In genomic region chr9:124781967-124782660, GRCh38 we compare ENCODE assay signal across 20 cellular contexts. TPM values are rescaled to one million over a fixed set of nuclear protein-coding genes. Genes with fewer than 3 reads are reported as not detected.
DNase-seq lines count a peak whose midpoint lies in the region; ATAC-seq, FAIRE-seq and TF ChIP-seq lines count a peak whose summit lies in the region.
"Had no signal": no experiment of that assay in that cellular context is flagged by ENCODE, and none has a peak within 500 bp of the region (broad histone marks: within the 10 kb centered on the region; RNA-seq: fewer than 3 reads in every experiment).

No MANE protein-coding gene starts in this region.

- no peak for FAIRE-seq in K562 (lab: Jason Lieb, UNC)
- FAIRE-seq: kidney had no signal

- H3K9me3 Mint-ChIP-seq in activated CD4-positive, alpha-beta memory T cell treated with anti-CD3 and anti-CD28 coated beads, Interleukin-2, amount 10 ng/mL, durations not matched to agents 7 days and 5 days, result no peaks in the 10 kb centered on the region
- no peaks in the 10 kb centered on the region for H3K9me3 Mint-ChIP-seq in activated CD4-positive, alpha-beta memory T cell treated with anti-CD3 and anti-CD28 coated beads for 36 hours
- no peaks in the 10 kb centered on the region for H3K9me3 Mint-ChIP-seq in mesothelial cell of epicardium
- H3K9me3 Mint-ChIP-seq: activated CD8-positive, alpha-beta T cell treated with anti-CD3 and anti-CD28 coated beads for 36 hours; central memory CD8-positive, alpha-beta T cell had no signal

- ATAC-seq in K562, result no peak
- ATAC-seq: activated CD8-positive, alpha-beta T cell treated with anti-CD3 and anti-CD28 coated beads for 36 hours had no signal

- no peak for TF ChIP-seq RAD21 in K562 (CRISPR knock-in tag; conservative IDR thresholded peaks at IDR 0.05 in 1 of 2, IDR thresholded peaks at IDR 0.05 in 1 of 2)

- WGBS in K562 (ENCODE audit: insufficient coverage, low coverage, missing lambda C conversion rate), result 49% methylated on average over 3 of the region's 3 CpGs
- WGBS in tibial nerve, 2 donors, result 56 to 71% methylated on average over 3 of the region's 3 CpGs

- H3K36me3 ChIP-seq in K562 (ENCODE audit: control insufficient read depth, insufficient read depth, low read length) (no peaks in the 10 kb centered on the region), tibial nerve (peaks cover 0 to 3% (median 0%) of the 10 kb centered on the region in 3 donors), BE2C (no peaks in the 10 kb centered on the region)
- H3K36me3 ChIP-seq: right lobe of liver had no signal

- in situ Hi-C loops in K562 (cut with MboI), result no loop called here

- H3K9me3 ChIP-seq in K562 (replicated peaks; ENCODE audit: control insufficient read depth, insufficient read depth, low read depth, low read length), result no peaks in the 10 kb centered on the region
- no peaks in the 10 kb centered on the region for H3K9me3 ChIP-seq in tibial nerve
- no peaks in the 10 kb centered on the region for H3K9me3 ChIP-seq in BE2C
- H3K9me3 ChIP-seq: right lobe of liver had no signal

- no peak for TF ChIP-seq POLR2A in K562 (conservative IDR thresholded peaks at IDR 0.05)
- no peak for TF ChIP-seq POLR2A in tibial nerve (IDR thresholded peaks at IDR 0.05)

- no peak overlapping the region for H3K4me3 Mint-ChIP-seq in activated CD4-positive, alpha-beta memory T cell treated with anti-CD3 and anti-CD28 coated beads, Interleukin-2, amount 10 ng/mL, durations not matched to agents 7 days and 5 days
- no peak overlapping the region for H3K4me3 Mint-ChIP-seq in activated CD4-positive, alpha-beta memory T cell treated with anti-CD3 and anti-CD28 coated beads for 36 hours
- no peak overlapping the region for H3K4me3 Mint-ChIP-seq in mesothelial cell of epicardium
- H3K4me3 Mint-ChIP-seq: activated CD8-positive, alpha-beta T cell treated with anti-CD3 and anti-CD28 coated beads for 36 hours; central memory CD8-positive, alpha-beta T cell had no signal

- no peaks in the 10 kb centered on the region for H3K9me1 ChIP-seq in K562 (ENCODE audit: control insufficient read depth, insufficient read depth, low read length)

- CTCF ChIA-PET in activated CD4-positive, alpha-beta memory T cell treated with anti-CD3 and anti-CD28 coated beads, Interleukin-2, amount 10 ng/mL, durations not matched to agents 7 days and 5 days (lab: Charles Lee), result interaction anchor here (1.2 to 2.2 kb wide), 2 partner anchors 11 to 71 kb away, joined by 3 to 6 read pairs; partner anchors contain the start of genes NR6A1 and WDR38
- CTCF ChIA-PET in activated CD4-positive, alpha-beta memory T cell treated with anti-CD3 and anti-CD28 coated beads for 36 hours (lab: Charles Lee), result interaction anchor here (1.2 to 15.7 kb wide), 2 partner anchors 11 to 69 kb away, joined by 5 to 530 read pairs; partner anchors contain the start of genes NR6A1 and WDR38
- CTCF ChIA-PET in K562 (lab: Yijun Ruan, JAX; ENCODE audit: low intra/inter-chr PET ratio), result no interaction called here

- H3K4me3 ChIP-seq in K562 (no peak overlapping the region), tibial nerve (no peak overlapping the region), BE2C (ENCODE audit: low read depth, low read length) (no peak overlapping the region)
- H3K4me3 ChIP-seq: right lobe of liver had no signal

- no peak overlapping the region; a peak in 1 of 4 replicates for H3K9ac ChIP-seq in K562 (ENCODE audit: insufficient read depth in 1 of 2, low read depth in 2 of 2, low read length in 2 of 2)

- POLR2A ChIA-PET in activated CD4-positive, alpha-beta memory T cell treated with anti-CD3 and anti-CD28 coated beads, Interleukin-2, amount 10 ng/mL, durations not matched to agents 7 days and 5 days (lab: Charles Lee), result interaction anchor here (1.0 kb wide), 1 partner anchor 80 kb away, joined by 3 read pairs; no protein-coding TSS in a partner anchor
- POLR2A ChIA-PET in activated CD4-positive, alpha-beta memory T cell treated with anti-CD3 and anti-CD28 coated beads for 36 hours (lab: Charles Lee), result no interaction called here
- POLR2A ChIA-PET in K562 (lab: Yijun Ruan, JAX), result interaction anchor here (0.6 to 2.0 kb wide), 5 partner anchors 13 to 80 kb away, joined by 3 to 7 read pairs (median 3); partner anchors contain the start of genes ARPC5L and RPL35

- no peak for TF ChIP-seq EP300 in K562 (IDR thresholded peaks at IDR 0.05; ENCODE audit: low read length)
- TF ChIP-seq EP300 in tibial nerve (IDR thresholded peaks at IDR 0.05), result no peak

- H3K4me1 ChIP-seq in K562 (replicated peaks in 1 of 2; ENCODE audit: control insufficient read depth in 2 of 2, insufficient read depth in 2 of 2, low read length in 2 of 2), result peaks cover 0 to 18% of the 10 kb centered on the region in 2 experiments; a peak in 3 of 5 replicates
- H3K4me1 ChIP-seq in tibial nerve, result peaks cover 5 to 73% (median 24%) of the 10 kb centered on the region in 4 donors
- H3K4me1 ChIP-seq in BE2C, result no peaks in the 10 kb centered on the region

- intact Hi-C loops in activated CD4-positive, alpha-beta memory T cell treated with anti-CD3 and anti-CD28 coated beads for 36 hours (cut with micrococcal nuclease), result no loop called here
- intact Hi-C loops in K562 (cut with micrococcal nuclease), result no loop called here

- H3K36me3 Mint-ChIP-seq in activated CD4-positive, alpha-beta memory T cell treated with anti-CD3 and anti-CD28 coated beads, Interleukin-2, amount 10 ng/mL, durations not matched to agents 7 days and 5 days (ENCODE audit: low read depth), result no peaks in the 10 kb centered on the region
- H3K36me3 Mint-ChIP-seq in activated CD4-positive, alpha-beta memory T cell treated with anti-CD3 and anti-CD28 coated beads for 36 hours, result no peaks in the 10 kb centered on the region
- H3K36me3 Mint-ChIP-seq in mesothelial cell of epicardium, result no peaks in the 10 kb centered on the region

- no peak overlapping the region for H3K27ac Mint-ChIP-seq in activated CD4-positive, alpha-beta memory T cell treated with anti-CD3 and anti-CD28 coated beads, Interleukin-2, amount 10 ng/mL, durations not matched to agents 7 days and 5 days
- no peak overlapping the region for H3K27ac Mint-ChIP-seq in activated CD4-positive, alpha-beta memory T cell treated with anti-CD3 and anti-CD28 coated beads for 36 hours
- H3K27ac Mint-ChIP-seq in mesothelial cell of epicardium, result peak overlapping the region; percentile 59
- H3K27ac Mint-ChIP-seq: activated CD8-positive, alpha-beta T cell treated with anti-CD3 and anti-CD28 coated beads for 36 hours had no signal

- no TSS peak for BruUV-seq in K562 (replicated peaks; lab: Mats Ljungman, UMichigan)

- H3K4me2 ChIP-seq in K562 (ENCODE audit: insufficient read depth, low read length), result no peak overlapping the region

- H3K27me3 ChIP-seq in K562 (ENCODE audit: control insufficient read depth in 2 of 2, insufficient read depth in 2 of 2, low read length in 2 of 2) (no peaks in the 10 kb centered on the region), tibial nerve (no peaks in the 10 kb centered on the region), BE2C (peaks cover 8% of the 10 kb centered on the region)
- H3K27me3 ChIP-seq: right lobe of liver had no signal

- no peaks in the 10 kb centered on the region for H3K79me2 ChIP-seq in K562 (ENCODE audit: control insufficient read depth, insufficient read depth, low read length)

- H3K27ac ChIP-seq in K562 (ENCODE audit: extremely low read depth, low read depth, low read length), result no peak overlapping the region
- H3K27ac ChIP-seq in tibial nerve, result peak overlapping the region in 3 of 4 donors; percentile 11 to 90 (median 87)
- H3K27ac ChIP-seq: 22Rv1, right lobe of liver had no signal

- H4K20me1 ChIP-seq in K562 (replicated peaks; ENCODE audit: control insufficient read depth, insufficient read depth, low read length), result no peaks in the 10 kb centered on the region

- peaks cover 14% of the 10 kb centered on the region for H3K27me3 Mint-ChIP-seq in activated CD4-positive, alpha-beta memory T cell treated with anti-CD3 and anti-CD28 coated beads, Interleukin-2, amount 10 ng/mL, durations not matched to agents 7 days and 5 days
- peaks cover 5% of the 10 kb centered on the region for H3K27me3 Mint-ChIP-seq in activated CD4-positive, alpha-beta memory T cell treated with anti-CD3 and anti-CD28 coated beads for 36 hours
- H3K27me3 Mint-ChIP-seq in mesothelial cell of epicardium (ENCODE audit: low read depth), result no peaks in the 10 kb centered on the region
- H3K27me3 Mint-ChIP-seq: central memory CD8-positive, alpha-beta T cell had no signal

- no peak overlapping the region for H2AFZ ChIP-seq in K562 (ENCODE audit: low read depth, low read length)

- TF ChIP-seq CTCF in K562 (IDR thresholded peaks at IDR 0.05 in 2 of 3, conservative IDR thresholded peaks at IDR 0.05 in 1 of 3; ENCODE audit: insufficient read depth in 2 of 3, low read depth in 1 of 3, low read length in 3 of 3) (no peak), mesothelial cell of epicardium (IDR thresholded peaks at IDR 0.05; ENCODE audit: unreplicated experiment) (no peak), tibial nerve (IDR thresholded peaks at IDR 0.05) (no peak), BE2C (IDR thresholded peaks at IDR 0.05; ENCODE audit: low read depth, low read length) (no peak)

- no peaks in the 10 kb centered on the region for H3K4me1 Mint-ChIP-seq in activated CD4-positive, alpha-beta memory T cell treated with anti-CD3 and anti-CD28 coated beads, Interleukin-2, amount 10 ng/mL, durations not matched to agents 7 days and 5 days
- no peaks in the 10 kb centered on the region for H3K4me1 Mint-ChIP-seq in activated CD4-positive, alpha-beta memory T cell treated with anti-CD3 and anti-CD28 coated beads for 36 hours (ENCODE audit: low read depth)
- H3K4me1 Mint-ChIP-seq in mesothelial cell of epicardium, result peaks cover 28% of the 10 kb centered on the region
- H3K4me1 Mint-ChIP-seq: central memory CD8-positive, alpha-beta T cell had no signal

- peak; percentile 12 for DNase-seq in activated CD4-positive, alpha-beta memory T cell treated with anti-CD3 and anti-CD28 coated beads, Interleukin-2, amount 10 ng/mL, durations not matched to agents 7 days and 5 days
- DNase-seq in activated CD4-positive, alpha-beta memory T cell treated with anti-CD3 and anti-CD28 coated beads for 36 hours, result no peak
- DNase-seq in K562 (ENCODE audit: extremely low read depth in 1 of 4, low spot score in 3 of 4) (no peak), mesothelial cell of epicardium (ENCODE audit: low spot score in 2 of 2, unreplicated experiment in 2 of 2) (peak in 1 of 2 experiments; percentile 34), tibial nerve (ENCODE audit: low spot score in 2 of 2) (no peak), NCI-H1048 (lab: John Stamatoyannopoulos, UW) (no peak), BE2C (no peak)
- no peak for DNase-seq in activated CD4-positive, alpha-beta T cell treated with anti-CD3 and anti-CD28 coated beads, Interleukin-2, amount 50 U/mL, for 4 hours
- DNase-seq: activated CD8-positive, alpha-beta T cell treated with anti-CD3 and anti-CD28 coated beads for 36 hours; activated effector memory CD4-positive, alpha-beta T cell treated with Interleukin-2 at 50 U/mL for 16 hours; amygdala; effector memory CD4-positive, alpha-beta T cell; hippocampal formation; kidney; NCI-H2171; NCI-H774; stimulated activated CD4-positive, alpha-beta T cell treated with anti-CD3 and anti-CD28 coated beads, Interleukin-1b, Interleukin-23, amount 100 ng/mL, for 48 hours had no signal

RNA-seq across cellular contexts. Expression of gene OLFML2A, which starts 5.2 kb away (rescaled TPM):
- not detected for total RNA-seq in activated CD4-positive, alpha-beta memory T cell treated with anti-CD3 and anti-CD28 coated beads, Interleukin-2, amount 10 ng/mL, durations not matched to agents 7 days and 5 days
- not detected for total RNA-seq in activated CD4-positive, alpha-beta memory T cell treated with anti-CD3 and anti-CD28 coated beads for 36 hours
- total RNA-seq in K562 (2011; cell fraction: chromatin; rRNA removed; ENCODE audit: low replicate concordance), result not detected in 2 replicates
- not detected in 2 replicates for total RNA-seq in K562 (2011; cell fraction: nucleolus; rRNA removed)
- total RNA-seq in K562 (2011; cell fraction: nucleoplasm; rRNA removed), result not detected in 2 replicates
- total RNA-seq in K562 (2014; rRNA removed) (not detected in 2 replicates), K562 (2014; rRNA removed; fragmentation: Illumina TruSeq; extraction: Trizol) (not detected in 2 replicates), K562 (2015; rRNA removed; fragmentation: Illumina TruSeq; extraction: Trizol) (not detected in 2 replicates), K562 (2021) (0.09 and 0.16 TPM in 2 replicates), mesothelial cell of epicardium (36.1 to 37.4 TPM (median 37.1 TPM) in 3 replicates), tibial nerve (100 to 1,000 TPM in 2 of 4 donors, 10 to 100 TPM in 2; 44.7 to 328 (median 169) TPM)
- polyA plus RNA-seq in K562 (2011; rRNA removed) (not detected in 2 replicates), K562 (2014; fragmentation: Illumina TruSeq; extraction: Trizol) (not detected in 2 replicates), K562 (2014; fragmentation: Nextera tagmentation; extraction: Ambion mirVana) (not detected), K562 (2014; rRNA removed) (not detected in 2 replicates)
- not detected in 2 replicates for polyA plus RNA-seq in K562 (2011; cell fraction: cytosol; rRNA removed)
- polyA plus RNA-seq in K562 (2011; cell fraction: nucleus; rRNA removed), result 0.09 TPM in 1 of 2 replicates, not detected in the other
- 0.03 TPM in 1 of 2 replicates, not detected in the other for polyA plus RNA-seq in K562 (2012)
- polyA minus RNA-seq in K562 (2011; rRNA and poly(A)+ RNA removed), result not detected in 2 replicates
- polyA minus RNA-seq in K562 (2011; cell fraction: cytosol; rRNA and poly(A)+ RNA removed), result not detected in 2 replicates
- polyA minus RNA-seq in K562 (2011; cell fraction: nucleus; rRNA and poly(A)+ RNA removed), result not detected in 2 replicates
- polyA plus RNA-seq in BE2C (2012; ENCODE audit: insufficient read depth, insufficient read length, low read depth), result 0.09 TPM
- total RNA-seq: activated CD8-positive, alpha-beta T cell treated with anti-CD3 and anti-CD28 coated beads for 36 hours had no signal

RNA-seq across cellular contexts. Expression of gene NR6A1, which starts 11.0 kb away (rescaled TPM):
- total RNA-seq in activated CD4-positive, alpha-beta memory T cell treated with anti-CD3 and anti-CD28 coated beads, Interleukin-2, amount 10 ng/mL, durations not matched to agents 7 days and 5 days, result under 1 TPM; 0.28 to 0.76 TPM
- total RNA-seq in activated CD4-positive, alpha-beta memory T cell treated with anti-CD3 and anti-CD28 coated beads for 36 hours, result under 1 TPM; 0.61 to 0.83 TPM
- total RNA-seq in K562 (2011; cell fraction: chromatin; rRNA removed; ENCODE audit: low replicate concordance), result 38.8 and 43.3 TPM in 2 replicates
- 19.2 and 20.5 TPM in 2 replicates for total RNA-seq in K562 (2011; cell fraction: nucleolus; rRNA removed)
- 26.0 and 37.2 TPM in 2 replicates for total RNA-seq in K562 (2011; cell fraction: nucleoplasm; rRNA removed)
- 23.0 and 34.5 TPM in 2 replicates for total RNA-seq in K562 (2014; rRNA removed)
- total RNA-seq in K562 (2014; rRNA removed; fragmentation: Illumina TruSeq; extraction: Trizol), result 34.9 and 36.5 TPM in 2 replicates
- 36.5 and 38.7 TPM in 2 replicates for total RNA-seq in K562 (2015; rRNA removed; fragmentation: Illumina TruSeq; extraction: Trizol)
- 55.4 and 56.7 TPM in 2 replicates for total RNA-seq in K562 (2021)
- 32.7 and 36.6 TPM in 2 replicates for polyA plus RNA-seq in K562 (2011; rRNA removed)
- 25.5 and 31.6 TPM in 2 replicates for polyA plus RNA-seq in K562 (2011; cell fraction: cytosol; rRNA removed)
- 24.6 and 25.2 TPM in 2 replicates for polyA plus RNA-seq in K562 (2011; cell fraction: nucleus; rRNA removed)
- 10.4 and 15.9 TPM in 2 replicates for polyA plus RNA-seq in K562 (2012)
- polyA plus RNA-seq in K562 (2014; fragmentation: Illumina TruSeq; extraction: Trizol), result 24.5 and 28.3 TPM in 2 replicates
- polyA plus RNA-seq in K562 (2014; fragmentation: Nextera tagmentation; extraction: Ambion mirVana), result 10 to 100 TPM in 1 of 2 experiments, 1 to 10 TPM in 1; 9.7 to 17.7 TPM
- 16.6 and 17.8 TPM in 2 replicates for polyA plus RNA-seq in K562 (2014; rRNA removed)
- polyA minus RNA-seq in K562 (2011; rRNA and poly(A)+ RNA removed), result 84.3 and 92.2 TPM in 2 replicates
- polyA minus RNA-seq in K562 (2011; cell fraction: cytosol; rRNA and poly(A)+ RNA removed), result 47.1 and 52.4 TPM in 2 replicates
- polyA minus RNA-seq in K562 (2011; cell fraction: nucleus; rRNA and poly(A)+ RNA removed), result 12.0 and 20.3 TPM in 2 replicates
- total RNA-seq in mesothelial cell of epicardium, result 5.2 to 6.2 TPM (median 5.9 TPM) in 3 replicates
- 1 to 10 TPM; 1.7 to 8.4 (median 5.5) TPM for total RNA-seq in tibial nerve
- 0.23 TPM for polyA plus RNA-seq in BE2C (2012; ENCODE audit: insufficient read depth, insufficient read length, low read depth)

Comparison
In these comparisons a context has a peak if more than half of its experiments do, and no peak if none do; other contexts are left out.
1. RNA of gene OLFML2A, which starts 5.2 kb away (total RNA-seq): 44.7 to 328 TPM in tibial nerve and 36.1 to 37.4 TPM in mesothelial cell of epicardium; 0.09 to 0.16 TPM in K562, not detected in activated CD4-positive, alpha-beta memory T cell treated with anti-CD3 and anti-CD28 coated beads, Interleukin-2, amount 10 ng/mL, durations not matched to agents 7 days and 5 days and not detected in activated CD4-positive, alpha-beta memory T cell treated with anti-CD3 and anti-CD28 coated beads for 36 hours; every median in the first group is over 10 times any median in the second.